In genomic region chr12:124914392-124915248, GRCh38 we compare ENCODE assay signal across 8 cellular contexts. TPM values are rescaled to one million over a fixed set of nuclear protein-coding genes. Genes with fewer than 3 reads are reported as not detected.
DNase-seq lines count a peak whose midpoint lies in the region; ATAC-seq and TF ChIP-seq lines count a peak whose summit lies in the region.

Gene UBC (minus strand): TSS chr12:124914650. CDS start chr12:124913771, 879 bp downstream.

- peaks cover 20% of the 10 kb centered on the region; the same call in 1 of the 2 replicates for H3K4me1 ChIP-seq in SJCRH30
- peaks cover 5 to 48% of the 10 kb centered on the region in 2 donors for H3K4me1 ChIP-seq in ascending aorta
- peaks cover 45% of the 10 kb centered on the region for H3K4me1 ChIP-seq in hepatocyte (ENCODE audit: insufficient read depth)

- 1% methylated on average over 46 of the region's 85 CpGs for WGBS in hepatocyte (ENCODE audit: low lambda C conversion rate, missing lambda C conversion rate)

- peak; percentile 30 for ATAC-seq in HG02623 (IDR thresholded peaks at IDR 0.05; ENCODE audit: unreplicated experiment)
- ATAC-seq in GM19463 (IDR thresholded peaks at IDR 0.05; ENCODE audit: unreplicated experiment) = no peak

- no peaks in the 10 kb centered on the region for H3K9me3 ChIP-seq in SJCRH30 (replicated peaks)
- peaks cover 0 to 15% of the 10 kb centered on the region in 2 donors for H3K9me3 ChIP-seq in ascending aorta
- H3K9me3 ChIP-seq in hepatocyte (ENCODE audit: low read depth) = no peaks in the 10 kb centered on the region

- H3K27ac ChIP-seq in SJCRH30 = peak within 1 kb of the TSS; percentile 99
- peak within 1 kb of the TSS; percentile 99 to 100 for H3K27ac ChIP-seq in ascending aorta
- peak within 1 kb of the TSS; percentile 98 for H3K27ac ChIP-seq in hepatocyte

- H3K36me3 ChIP-seq in SJCRH30 = peaks cover 19% of the 10 kb centered on the region
- peaks cover 24 to 40% of the 10 kb centered on the region in 2 donors for H3K36me3 ChIP-seq in ascending aorta
- no peaks in the 10 kb centered on the region for H3K36me3 ChIP-seq in hepatocyte (replicated peaks; ENCODE audit: insufficient read depth, low read depth)

- intact Hi-C loops in ascending aorta (cut with DNase I) = loop anchor here (5.0 kb wide), 1 partner anchor 73 kb away; the partner anchor contains the start of gene DHX37

- H4K20me1 ChIP-seq in hepatocyte (ENCODE audit: insufficient read depth, poor library complexity, severe bottlenecking) = peaks cover 41% of the 10 kb centered on the region

- peak within 1 kb of the TSS; percentile 79 for H3K4me2 ChIP-seq in hepatocyte

- peaks cover 43% of the 10 kb centered on the region for H3K79me2 ChIP-seq in hepatocyte

- H3K4me3 ChIP-seq in SJCRH30 (peak within 1 kb of the TSS; percentile 98), ascending aorta (peak within 1 kb of the TSS; percentile 72 to 89), hepatocyte (peak within 1 kb of the TSS; percentile 44), skeletal muscle cell (ENCODE audit: low read depth, low read length) (peak within 1 kb of the TSS; percentile 96)

- DNase-seq in G401 (ENCODE audit: low spot score) = peak; percentile 90
- peak; percentile 88 to 90 for DNase-seq in SJCRH30
- DNase-seq in ascending aorta (ENCODE audit: low spot score in 2 of 2) = peak; percentile 51 to 95
- DNase-seq in hepatocyte (ENCODE audit: low spot score) = peak; percentile 95
- peak; percentile 83 for DNase-seq in skeletal muscle cell (ENCODE audit: low read depth)
- DNase-seq in NOMO-1 treated with dmso at 0.1 percent for 144 hours (lab: John Stamatoyannopoulos, UW; ENCODE audit: unreplicated experiment) = no peak

- H3K9me2 ChIP-seq in hepatocyte (replicated peaks; ENCODE audit: insufficient read depth) = no peaks in the 10 kb centered on the region

- TF ChIP-seq CTCF in ascending aorta (IDR thresholded peaks at IDR 0.05) = no peak
- no peak for TF ChIP-seq CTCF in hepatocyte (IDR thresholded peaks at IDR 0.05; ENCODE audit: poor library complexity)

- peak within 1 kb of the TSS; percentile 68 for H2AFZ ChIP-seq in hepatocyte

- no peaks in the 10 kb centered on the region for H3K27me3 ChIP-seq in SJCRH30
- H3K27me3 ChIP-seq in ascending aorta = no peaks in the 10 kb centered on the region
- no peaks in the 10 kb centered on the region for H3K27me3 ChIP-seq in hepatocyte

- in situ Hi-C loops in G401 (cut with HindIII; ENCODE audit: low sequenced_read_pairs) = no loop called here

RNA-seq across cellular contexts. Expression of gene UBC, which starts in this region (rescaled TPM):
- total RNA-seq in G401 (2014; rRNA removed; shearing (Covaris generic)) = 869 and 1,083 TPM in 2 replicates
- 492 and 503 TPM in 2 replicates for total RNA-seq in SJCRH30 (2014; rRNA removed; shearing (Covaris generic))
- total RNA-seq in ascending aorta = 1,347 TPM
- total RNA-seq in hepatocyte = 1,410 and 1,439 TPM in 2 replicates
- 1,142 and 1,267 TPM in 2 replicates for polyA plus RNA-seq in hepatocyte

Comparison
In these comparisons a context has a peak if more than half of its experiments do, and no peak if none do; other contexts are left out.
1. H3K4me3 ChIP-seq: peak in every context shown above with its lines; median percentile 98 in SJCRH30; 96 in skeletal muscle cell; 80 in ascending aorta; 44 in hepatocyte.